Comparison of ENCODE assay signal across 1 cellular context in the genomic region with DNA sequence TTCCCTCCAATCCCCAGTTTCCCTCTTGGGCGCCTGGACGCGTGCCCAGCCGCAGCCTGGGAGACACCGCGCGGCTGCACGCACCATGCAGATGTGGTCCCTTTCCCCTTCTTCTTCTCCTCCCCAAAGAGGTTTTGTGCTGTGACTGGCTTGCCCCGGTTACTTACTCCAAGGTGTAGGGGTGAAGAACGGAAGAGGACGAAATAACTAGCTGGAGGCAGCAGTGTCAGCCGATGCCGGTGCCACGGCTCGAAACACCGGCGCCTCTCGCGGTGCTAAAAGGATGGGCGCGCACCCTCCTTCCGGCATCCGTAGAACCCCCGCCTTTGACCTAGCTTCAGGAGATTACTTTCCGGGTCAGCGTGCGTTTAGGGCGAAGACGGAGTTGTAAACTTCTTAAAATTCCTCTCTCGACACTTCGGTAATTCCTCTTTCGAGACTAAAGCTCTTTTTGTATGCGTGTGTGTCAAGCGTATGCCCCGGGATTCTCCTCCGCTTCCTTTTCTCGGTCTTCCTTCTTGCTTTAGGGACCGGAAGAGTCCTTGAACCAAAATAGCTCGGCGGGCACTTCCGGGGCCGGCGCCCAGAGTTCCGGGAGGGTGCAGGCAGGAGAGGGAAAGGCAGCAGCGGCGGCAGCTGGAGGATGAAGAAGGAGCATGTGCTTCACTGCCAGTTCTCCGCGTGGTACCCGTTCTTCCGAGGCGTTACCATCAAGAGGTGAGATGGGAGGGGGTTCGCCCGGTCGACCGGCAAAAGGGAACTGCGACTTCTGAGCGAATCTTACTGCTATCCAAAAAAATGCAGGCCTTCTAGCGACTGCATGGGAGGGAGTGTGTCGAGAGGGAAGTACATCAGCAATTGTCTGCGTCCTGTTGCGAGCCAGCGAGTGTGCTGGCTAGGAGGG.
A peak's percentile ranks its signal among the peaks of the same experiment; 100 is the strongest.
TF ChIP-seq lines count a peak whose summit lies in the region.

A gene with protein sequence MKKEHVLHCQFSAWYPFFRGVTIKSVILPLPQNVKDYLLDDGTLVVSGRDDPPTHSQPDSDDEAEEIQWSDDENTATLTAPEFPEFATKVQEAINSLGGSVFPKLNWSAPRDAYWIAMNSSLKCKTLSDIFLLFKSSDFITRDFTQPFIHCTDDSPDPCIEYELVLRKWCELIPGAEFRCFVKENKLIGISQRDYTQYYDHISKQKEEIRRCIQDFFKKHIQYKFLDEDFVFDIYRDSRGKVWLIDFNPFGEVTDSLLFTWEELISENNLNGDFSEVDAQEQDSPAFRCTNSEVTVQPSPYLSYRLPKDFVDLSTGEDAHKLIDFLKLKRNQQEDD (plus strand): TSS at position 586 of the 904 bp plus-strand sequence. CDS start 58 bp downstream, at position 644.
A gene (minus strand): TSS at position 289 of the 904 bp plus-strand sequence. CDS start 9,600 bp downstream, outside the sequence.

TF ChIP-seq in GM12878, 131 proteins besides CTCF, POLR2A, EP300 and RAD21 (continued from another document and continues in another):
- TF ChIP-seq, protein P1, sequence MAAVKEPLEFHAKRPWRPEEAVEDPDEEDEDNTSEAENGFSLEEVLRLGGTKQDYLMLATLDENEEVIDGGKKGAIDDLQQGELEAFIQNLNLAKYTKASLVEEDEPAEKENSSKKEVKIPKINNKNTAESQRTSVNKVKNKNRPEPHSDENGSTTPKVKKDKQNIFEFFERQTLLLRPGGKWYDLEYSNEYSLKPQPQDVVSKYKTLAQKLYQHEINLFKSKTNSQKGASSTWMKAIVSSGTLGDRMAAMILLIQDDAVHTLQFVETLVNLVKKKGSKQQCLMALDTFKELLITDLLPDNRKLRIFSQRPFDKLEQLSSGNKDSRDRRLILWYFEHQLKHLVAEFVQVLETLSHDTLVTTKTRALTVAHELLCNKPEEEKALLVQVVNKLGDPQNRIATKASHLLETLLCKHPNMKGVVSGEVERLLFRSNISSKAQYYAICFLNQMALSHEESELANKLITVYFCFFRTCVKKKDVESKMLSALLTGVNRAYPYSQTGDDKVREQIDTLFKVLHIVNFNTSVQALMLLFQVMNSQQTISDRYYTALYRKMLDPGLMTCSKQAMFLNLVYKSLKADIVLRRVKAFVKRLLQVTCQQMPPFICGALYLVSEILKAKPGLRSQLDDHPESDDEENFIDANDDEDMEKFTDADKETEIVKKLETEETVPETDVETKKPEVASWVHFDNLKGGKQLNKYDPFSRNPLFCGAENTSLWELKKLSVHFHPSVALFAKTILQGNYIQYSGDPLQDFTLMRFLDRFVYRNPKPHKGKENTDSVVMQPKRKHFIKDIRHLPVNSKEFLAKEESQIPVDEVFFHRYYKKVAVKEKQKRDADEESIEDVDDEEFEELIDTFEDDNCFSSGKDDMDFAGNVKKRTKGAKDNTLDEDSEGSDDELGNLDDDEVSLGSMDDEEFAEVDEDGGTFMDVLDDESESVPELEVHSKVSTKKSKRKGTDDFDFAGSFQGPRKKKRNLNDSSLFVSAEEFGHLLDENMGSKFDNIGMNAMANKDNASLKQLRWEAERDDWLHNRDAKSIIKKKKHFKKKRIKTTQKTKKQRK (IDR thresholded peaks at IDR 0.05; ENCODE audit: low read depth, low read length): no peak
- TF ChIP-seq KDM1A (IDR thresholded peaks at IDR 0.05; ENCODE audit: borderline replicate concordance) (no peak), RFX5 (IDR thresholded peaks at IDR 0.05; ENCODE audit: low read depth, low read length) (no peak), FOS (IDR thresholded peaks at IDR 0.05; ENCODE audit: borderline replicate concordance, extremely low read depth, insufficient read length) (no peak), MEF2A (IDR thresholded peaks at IDR 0.05; ENCODE audit: insufficient read depth, low read depth, low read length) (peak; percentile 84), SP1 (IDR thresholded peaks at IDR 0.05; ENCODE audit: low read depth, low read length) (no peak), SPI1 (IDR thresholded peaks at IDR 0.05; ENCODE audit: borderline replicate concordance, insufficient read depth, low read depth, low read length) (peak; percentile 24; the same call in 1 of the 2 replicates), HCFC1 (IDR thresholded peaks at IDR 0.05; ENCODE audit: low read length) (peak; percentile 70), NBN (IDR thresholded peaks at IDR 0.05) (peak; percentile 82), EED (IDR thresholded peaks at IDR 0.05; ENCODE audit: low read depth) (peak; percentile 57; the same call in 1 of the 2 replicates), NR2C1 (IDR thresholded peaks at IDR 0.05) (peak; percentile 100), POLR2AphosphoS5 (IDR thresholded peaks at IDR 0.05; ENCODE audit: low read length) (peak; percentile 81), CBX5 (IDR thresholded peaks at IDR 0.05; ENCODE audit: low read depth) (peak; percentile 95; the same call in 1 of the 2 replicates), PAX5 (IDR thresholded peaks at IDR 0.05; ENCODE audit: borderline replicate concordance, low read depth, low read length) (no peak), DPF2 (IDR thresholded peaks at IDR 0.05) (peak; percentile 34; the same call in 1 of the 2 replicates), SRF (IDR thresholded peaks at IDR 0.05; ENCODE audit: low read depth in 2 of 2, low read length in 2 of 2) (peak; percentile 24 to 80; a peak in 3 of 4 replicates), FOXK2 (IDR thresholded peaks at IDR 0.05) (peak; percentile 87), IKZF2 (IDR thresholded peaks at IDR 0.05) (0 out of 4 replicates have a peak, but pooled peaks have one; percentile 23 to 31), CREM (IDR thresholded peaks at IDR 0.05; ENCODE audit: low read depth) (peak; percentile 4; the same call in 1 of the 2 replicates), SMARCA5 (IDR thresholded peaks at IDR 0.05) (0 out of 2 replicates have a peak, but pooled peaks have one; percentile 24), RCOR1 (conservative IDR thresholded peaks at IDR 0.05; ENCODE audit: low read depth, low read length) (no peak)
- TF ChIP-seq, protein P2, sequence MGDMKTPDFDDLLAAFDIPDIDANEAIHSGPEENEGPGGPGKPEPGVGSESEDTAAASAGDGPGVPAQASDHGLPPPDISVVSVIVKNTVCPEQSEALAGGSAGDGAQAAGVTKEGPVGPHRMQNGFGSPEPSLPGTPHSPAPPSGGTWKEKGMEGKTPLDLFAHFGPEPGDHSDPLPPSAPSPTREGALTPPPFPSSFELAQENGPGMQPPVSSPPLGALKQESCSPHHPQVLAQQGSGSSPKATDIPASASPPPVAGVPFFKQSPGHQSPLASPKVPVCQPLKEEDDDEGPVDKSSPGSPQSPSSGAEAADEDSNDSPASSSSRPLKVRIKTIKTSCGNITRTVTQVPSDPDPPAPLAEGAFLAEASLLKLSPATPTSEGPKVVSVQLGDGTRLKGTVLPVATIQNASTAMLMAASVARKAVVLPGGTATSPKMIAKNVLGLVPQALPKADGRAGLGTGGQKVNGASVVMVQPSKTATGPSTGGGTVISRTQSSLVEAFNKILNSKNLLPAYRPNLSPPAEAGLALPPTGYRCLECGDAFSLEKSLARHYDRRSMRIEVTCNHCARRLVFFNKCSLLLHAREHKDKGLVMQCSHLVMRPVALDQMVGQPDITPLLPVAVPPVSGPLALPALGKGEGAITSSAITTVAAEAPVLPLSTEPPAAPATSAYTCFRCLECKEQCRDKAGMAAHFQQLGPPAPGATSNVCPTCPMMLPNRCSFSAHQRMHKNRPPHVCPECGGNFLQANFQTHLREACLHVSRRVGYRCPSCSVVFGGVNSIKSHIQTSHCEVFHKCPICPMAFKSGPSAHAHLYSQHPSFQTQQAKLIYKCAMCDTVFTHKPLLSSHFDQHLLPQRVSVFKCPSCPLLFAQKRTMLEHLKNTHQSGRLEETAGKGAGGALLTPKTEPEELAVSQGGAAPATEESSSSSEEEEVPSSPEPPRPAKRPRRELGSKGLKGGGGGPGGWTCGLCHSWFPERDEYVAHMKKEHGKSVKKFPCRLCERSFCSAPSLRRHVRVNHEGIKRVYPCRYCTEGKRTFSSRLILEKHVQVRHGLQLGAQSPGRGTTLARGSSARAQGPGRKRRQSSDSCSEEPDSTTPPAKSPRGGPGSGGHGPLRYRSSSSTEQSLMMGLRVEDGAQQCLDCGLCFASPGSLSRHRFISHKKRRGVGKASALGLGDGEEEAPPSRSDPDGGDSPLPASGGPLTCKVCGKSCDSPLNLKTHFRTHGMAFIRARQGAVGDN (IDR thresholded peaks at IDR 0.05): peak; percentile 79; the same call in 1 of the 2 replicates
- TF ChIP-seq, protein P3, sequence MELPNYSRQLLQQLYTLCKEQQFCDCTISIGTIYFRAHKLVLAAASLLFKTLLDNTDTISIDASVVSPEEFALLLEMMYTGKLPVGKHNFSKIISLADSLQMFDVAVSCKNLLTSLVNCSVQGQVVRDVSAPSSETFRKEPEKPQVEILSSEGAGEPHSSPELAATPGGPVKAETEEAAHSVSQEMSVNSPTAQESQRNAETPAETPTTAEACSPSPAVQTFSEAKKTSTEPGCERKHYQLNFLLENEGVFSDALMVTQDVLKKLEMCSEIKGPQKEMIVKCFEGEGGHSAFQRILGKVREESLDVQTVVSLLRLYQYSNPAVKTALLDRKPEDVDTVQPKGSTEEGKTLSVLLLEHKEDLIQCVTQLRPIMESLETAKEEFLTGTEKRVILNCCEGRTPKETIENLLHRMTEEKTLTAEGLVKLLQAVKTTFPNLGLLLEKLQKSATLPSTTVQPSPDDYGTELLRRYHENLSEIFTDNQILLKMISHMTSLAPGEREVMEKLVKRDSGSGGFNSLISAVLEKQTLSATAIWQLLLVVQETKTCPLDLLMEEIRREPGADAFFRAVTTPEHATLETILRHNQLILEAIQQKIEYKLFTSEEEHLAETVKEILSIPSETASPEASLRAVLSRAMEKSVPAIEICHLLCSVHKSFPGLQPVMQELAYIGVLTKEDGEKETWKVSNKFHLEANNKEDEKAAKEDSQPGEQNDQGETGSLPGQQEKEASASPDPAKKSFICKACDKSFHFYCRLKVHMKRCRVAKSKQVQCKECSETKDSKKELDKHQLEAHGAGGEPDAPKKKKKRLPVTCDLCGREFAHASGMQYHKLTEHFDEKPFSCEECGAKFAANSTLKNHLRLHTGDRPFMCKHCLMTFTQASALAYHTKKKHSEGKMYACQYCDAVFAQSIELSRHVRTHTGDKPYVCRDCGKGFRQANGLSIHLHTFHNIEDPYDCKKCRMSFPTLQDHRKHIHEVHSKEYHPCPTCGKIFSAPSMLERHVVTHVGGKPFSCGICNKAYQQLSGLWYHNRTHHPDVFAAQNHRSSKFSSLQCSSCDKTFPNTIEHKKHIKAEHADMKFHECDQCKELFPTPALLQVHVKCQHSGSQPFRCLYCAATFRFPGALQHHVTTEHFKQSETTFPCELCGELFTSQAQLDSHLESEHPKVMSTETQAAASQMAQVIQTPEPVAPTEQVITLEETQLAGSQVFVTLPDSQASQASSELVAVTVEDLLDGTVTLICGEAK (IDR thresholded peaks at IDR 0.05; ENCODE audit: borderline replicate concordance): peak; percentile 100
- TF ChIP-seq, protein P4, sequence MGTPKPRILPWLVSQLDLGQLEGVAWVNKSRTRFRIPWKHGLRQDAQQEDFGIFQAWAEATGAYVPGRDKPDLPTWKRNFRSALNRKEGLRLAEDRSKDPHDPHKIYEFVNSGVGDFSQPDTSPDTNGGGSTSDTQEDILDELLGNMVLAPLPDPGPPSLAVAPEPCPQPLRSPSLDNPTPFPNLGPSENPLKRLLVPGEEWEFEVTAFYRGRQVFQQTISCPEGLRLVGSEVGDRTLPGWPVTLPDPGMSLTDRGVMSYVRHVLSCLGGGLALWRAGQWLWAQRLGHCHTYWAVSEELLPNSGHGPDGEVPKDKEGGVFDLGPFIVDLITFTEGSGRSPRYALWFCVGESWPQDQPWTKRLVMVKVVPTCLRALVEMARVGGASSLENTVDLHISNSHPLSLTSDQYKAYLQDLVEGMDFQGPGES (IDR thresholded peaks at IDR 0.05): no peak
- TF ChIP-seq, protein P5, sequence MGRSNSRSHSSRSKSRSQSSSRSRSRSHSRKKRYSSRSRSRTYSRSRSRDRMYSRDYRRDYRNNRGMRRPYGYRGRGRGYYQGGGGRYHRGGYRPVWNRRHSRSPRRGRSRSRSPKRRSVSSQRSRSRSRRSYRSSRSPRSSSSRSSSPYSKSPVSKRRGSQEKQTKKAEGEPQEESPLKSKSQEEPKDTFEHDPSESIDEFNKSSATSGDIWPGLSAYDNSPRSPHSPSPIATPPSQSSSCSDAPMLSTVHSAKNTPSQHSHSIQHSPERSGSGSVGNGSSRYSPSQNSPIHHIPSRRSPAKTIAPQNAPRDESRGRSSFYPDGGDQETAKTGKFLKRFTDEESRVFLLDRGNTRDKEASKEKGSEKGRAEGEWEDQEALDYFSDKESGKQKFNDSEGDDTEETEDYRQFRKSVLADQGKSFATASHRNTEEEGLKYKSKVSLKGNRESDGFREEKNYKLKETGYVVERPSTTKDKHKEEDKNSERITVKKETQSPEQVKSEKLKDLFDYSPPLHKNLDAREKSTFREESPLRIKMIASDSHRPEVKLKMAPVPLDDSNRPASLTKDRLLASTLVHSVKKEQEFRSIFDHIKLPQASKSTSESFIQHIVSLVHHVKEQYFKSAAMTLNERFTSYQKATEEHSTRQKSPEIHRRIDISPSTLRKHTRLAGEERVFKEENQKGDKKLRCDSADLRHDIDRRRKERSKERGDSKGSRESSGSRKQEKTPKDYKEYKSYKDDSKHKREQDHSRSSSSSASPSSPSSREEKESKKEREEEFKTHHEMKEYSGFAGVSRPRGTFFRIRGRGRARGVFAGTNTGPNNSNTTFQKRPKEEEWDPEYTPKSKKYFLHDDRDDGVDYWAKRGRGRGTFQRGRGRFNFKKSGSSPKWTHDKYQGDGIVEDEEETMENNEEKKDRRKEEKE (IDR thresholded peaks at IDR 0.05): no peak
- TF ChIP-seq, protein P6, sequence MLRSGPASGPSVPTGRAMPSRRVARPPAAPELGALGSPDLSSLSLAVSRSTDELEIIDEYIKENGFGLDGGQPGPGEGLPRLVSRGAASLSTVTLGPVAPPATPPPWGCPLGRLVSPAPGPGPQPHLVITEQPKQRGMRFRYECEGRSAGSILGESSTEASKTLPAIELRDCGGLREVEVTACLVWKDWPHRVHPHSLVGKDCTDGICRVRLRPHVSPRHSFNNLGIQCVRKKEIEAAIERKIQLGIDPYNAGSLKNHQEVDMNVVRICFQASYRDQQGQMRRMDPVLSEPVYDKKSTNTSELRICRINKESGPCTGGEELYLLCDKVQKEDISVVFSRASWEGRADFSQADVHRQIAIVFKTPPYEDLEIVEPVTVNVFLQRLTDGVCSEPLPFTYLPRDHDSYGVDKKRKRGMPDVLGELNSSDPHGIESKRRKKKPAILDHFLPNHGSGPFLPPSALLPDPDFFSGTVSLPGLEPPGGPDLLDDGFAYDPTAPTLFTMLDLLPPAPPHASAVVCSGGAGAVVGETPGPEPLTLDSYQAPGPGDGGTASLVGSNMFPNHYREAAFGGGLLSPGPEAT (IDR thresholded peaks at IDR 0.05; ENCODE audit: low read depth): peak; percentile 99
- TF ChIP-seq, protein P7, sequence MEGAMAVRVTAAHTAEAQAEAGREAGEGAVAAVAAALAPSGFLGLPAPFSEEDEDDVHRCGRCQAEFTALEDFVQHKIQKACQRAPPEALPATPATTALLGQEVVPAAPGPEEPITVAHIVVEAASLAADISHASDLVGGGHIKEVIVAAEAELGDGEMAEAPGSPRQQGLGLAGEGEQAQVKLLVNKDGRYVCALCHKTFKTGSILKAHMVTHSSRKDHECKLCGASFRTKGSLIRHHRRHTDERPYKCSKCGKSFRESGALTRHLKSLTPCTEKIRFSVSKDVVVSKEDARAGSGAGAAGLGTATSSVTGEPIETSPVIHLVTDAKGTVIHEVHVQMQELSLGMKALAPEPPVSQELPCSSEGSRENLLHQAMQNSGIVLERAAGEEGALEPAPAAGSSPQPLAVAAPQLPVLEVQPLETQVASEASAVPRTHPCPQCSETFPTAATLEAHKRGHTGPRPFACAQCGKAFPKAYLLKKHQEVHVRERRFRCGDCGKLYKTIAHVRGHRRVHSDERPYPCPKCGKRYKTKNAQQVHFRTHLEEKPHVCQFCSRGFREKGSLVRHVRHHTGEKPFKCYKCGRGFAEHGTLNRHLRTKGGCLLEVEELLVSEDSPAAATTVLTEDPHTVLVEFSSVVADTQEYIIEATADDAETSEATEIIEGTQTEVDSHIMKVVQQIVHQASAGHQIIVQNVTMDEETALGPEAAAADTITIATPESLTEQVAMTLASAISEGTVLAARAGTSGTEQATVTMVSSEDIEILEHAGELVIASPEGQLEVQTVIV (IDR thresholded peaks at IDR 0.05; ENCODE audit: borderline replicate concordance, partially characterized antibody): peak; percentile 87
